ENCODE assay signal across 16 cellular contexts in genomic region chr11:123314972-123315371, GRCh38.
"Had no signal": no experiment of that assay in that cellular context is flagged by ENCODE, and none has a peak within 500 bp of the region (broad histone marks: within the 10 kb centered on the region; RNA-seq: fewer than 3 reads in every experiment).

No MANE protein-coding gene starts in this region.

- H3K36me3 ChIP-seq: esophagus squamous epithelium, gastroesophageal sphincter, upper lobe of left lung had no signal

- DNase-seq: activated CD4-positive, alpha-beta memory T cell treated with anti-CD3 and anti-CD28 coated beads for 36 hours; activated CD4-positive, alpha-beta T cell treated with anti-CD3 and anti-CD28 coated beads for 48 hours; activated effector memory CD4-positive, alpha-beta T cell treated with Interleukin-2 at 50 U/mL for 16 hours; activated naive CD4-positive, alpha-beta T cell treated with anti-CD3 and anti-CD28 coated beads for 36 hours; activated naive CD8-positive, alpha-beta T cell treated with anti-CD3 and anti-CD28 coated beads, Interleukin-2, amount 10 ng/mL, durations not matched to agents 7 days and 5 days; activated T-cell treated with anti-CD3 and anti-CD28 coated beads, Interleukin-2, amount 50 U/mL, for 72 hours; cortex of kidney; endodermal cell; esophagus squamous epithelium; immature natural killer cell; nephron progenitor cell; stimulated activated CD4-positive, alpha-beta T cell treated with anti-CD3 and anti-CD28 coated beads, Interleukin-4, amount 100 ng/mL, for 24 hours; stimulated activated naive CD4-positive, alpha-beta T cell treated with Interleukin-2 at 50 U/mL for 16 hours; T1000; upper lobe of left lung had no signal

- H3K9me3 ChIP-seq: esophagus squamous epithelium, gastroesophageal sphincter, upper lobe of left lung had no signal

- H3K27ac ChIP-seq: esophagus squamous epithelium, gastroesophageal sphincter, upper lobe of left lung had no signal

- H3K4me3 ChIP-seq: esophagus squamous epithelium, gastroesophageal sphincter, upper lobe of left lung had no signal

- H3K4me1 ChIP-seq: esophagus squamous epithelium, gastroesophageal sphincter, upper lobe of left lung had no signal

- H3K27me3 ChIP-seq: upper lobe of left lung had no signal

- ATAC-seq: activated T-cell treated with anti-CD3 and anti-CD28 coated beads, Interleukin-2, amount 50 U/mL, for 72 hours; gastroesophageal sphincter had no signal
